In the genomic region with DNA sequence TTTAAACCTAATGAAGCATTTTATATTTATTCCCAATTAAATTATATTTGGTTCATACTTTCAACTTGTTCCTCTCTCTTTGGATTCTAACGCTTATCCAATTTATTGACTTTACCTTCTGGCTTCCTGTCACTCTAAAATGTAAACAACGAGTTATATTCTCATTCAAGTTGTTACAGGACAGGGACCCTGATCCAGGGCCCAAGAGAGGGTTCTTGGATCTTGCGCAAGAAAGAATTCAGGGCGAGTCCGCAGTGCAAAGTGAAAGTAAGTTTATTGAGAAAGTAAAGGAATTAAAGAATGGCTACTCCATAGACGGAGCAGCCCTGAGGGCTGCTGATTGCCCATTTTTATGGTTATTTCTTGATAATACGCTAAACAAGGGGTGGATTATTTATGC, we compare ENCODE assay signal across 23 cellular contexts.
DNase-seq lines count a peak whose midpoint lies in the region; ATAC-seq, FAIRE-seq and TF ChIP-seq lines count a peak whose summit lies in the region.
"Had no signal": no experiment of that assay in that cellular context is flagged by ENCODE, and none has a peak within 500 bp of the region (broad histone marks: within the 10 kb centered on the region; RNA-seq: fewer than 3 reads in every experiment).

No MANE protein-coding gene starts in this region.

- no peak overlapping the region for H3K27ac ChIP-seq in HepG2 (ENCODE audit: extremely low read length, insufficient read depth, low read length)
- H3K27ac ChIP-seq in right lobe of liver: no peak overlapping the region
- no peak overlapping the region for H3K27ac ChIP-seq in PC-3 (ENCODE audit: low read length)
- no peak overlapping the region for H3K27ac ChIP-seq in breast epithelium
- H3K27ac ChIP-seq: BLaER1, SK-N-MC had no signal

- H4K20me1 ChIP-seq in HepG2 (ENCODE audit: insufficient read depth, low read length) (no peaks in the 10 kb centered on the region), PC-3 (ENCODE audit: low read length) (no peaks in the 10 kb centered on the region)
- H4K20me1 ChIP-seq: BLaER1 had no signal

- no TSS peak for BruUV-seq in HepG2 (replicated peaks; lab: Mats Ljungman, UMichigan)
- no TSS peak for BruUV-seq in PC-3 (replicated peaks; lab: Mats Ljungman, UMichigan)

- no peaks in the 10 kb centered on the region for H3K36me3 Mint-ChIP-seq in activated naive CD4-positive, alpha-beta T cell treated with anti-CD3 and anti-CD28 coated beads, Interleukin-2, amount 10 ng/mL, durations not matched to agents 7 days and 5 days
- H3K36me3 Mint-ChIP-seq: CD4-positive, CD25-positive, alpha-beta regulatory T cell had no signal

- H2AFZ ChIP-seq in HepG2 (ENCODE audit: low read length) (peak overlapping the region; percentile 83), PC-3 (ENCODE audit: low read length) (peak overlapping the region; percentile 60)

- H3K4me2 ChIP-seq in HepG2 (ENCODE audit: low read depth, low read length) (peak overlapping the region; percentile 62), PC-3 (ENCODE audit: low read length) (peak overlapping the region; percentile 66)
- H3K4me2 ChIP-seq: BLaER1 had no signal

- H3K4me3 ChIP-seq in HepG2 (replicated peaks in 1 of 3; ENCODE audit: insufficient read depth in 1 of 3, low read depth in 2 of 3, low read length in 3 of 3) (peak overlapping the region; percentile 22 to 57 (median 47); a peak in 3 of 6 replicates), right lobe of liver (no peak overlapping the region), PC-3 (ENCODE audit: low read length) (peak overlapping the region; percentile 62), breast epithelium (peak overlapping the region in 2 of 3 donors; percentile 6 to 32)
- H3K4me3 ChIP-seq: BLaER1, SK-N-MC had no signal

- TF ChIP-seq CTCF in HepG2 (CRISPR knock-in tag; IDR thresholded peaks at IDR 0.05): no peak
- TF ChIP-seq CTCF in right lobe of liver (IDR thresholded peaks at IDR 0.05): no peak
- no peak for TF ChIP-seq CTCF in PC-3 (conservative IDR thresholded peaks at IDR 0.05; ENCODE audit: low read depth, low read length)
- TF ChIP-seq CTCF in breast epithelium (IDR thresholded peaks at IDR 0.05): no peak

- no peaks in the 10 kb centered on the region for H3F3A ChIP-seq in PC-3 (ENCODE audit: low read length, unreplicated experiment)

- no peak overlapping the region for H3K4me3 Mint-ChIP-seq in activated naive CD4-positive, alpha-beta T cell treated with anti-CD3 and anti-CD28 coated beads, Interleukin-2, amount 10 ng/mL, durations not matched to agents 7 days and 5 days
- H3K4me3 Mint-ChIP-seq: CD4-positive, CD25-positive, alpha-beta regulatory T cell had no signal

- no peaks in the 10 kb centered on the region for H3K27me3 ChIP-seq in HepG2 (ENCODE audit: control insufficient read depth in 1 of 2, insufficient read depth in 2 of 2, low read length in 2 of 2)
- H3K27me3 ChIP-seq in right lobe of liver: no peaks in the 10 kb centered on the region
- no peaks in the 10 kb centered on the region for H3K27me3 ChIP-seq in PC-3 (ENCODE audit: low read length)
- no peaks in the 10 kb centered on the region for H3K27me3 ChIP-seq in breast epithelium
- H3K27me3 ChIP-seq: BLaER1 had no signal

- H3K9me3 ChIP-seq in HepG2 (ENCODE audit: low read length) (no peaks in the 10 kb centered on the region), right lobe of liver (no peaks in the 10 kb centered on the region), PC-3 (ENCODE audit: low read length) (no peaks in the 10 kb centered on the region), breast epithelium (peaks cover 0 to 8% of the 10 kb centered on the region in 2 donors)
- H3K9me3 ChIP-seq: BLaER1 had no signal

- no peak overlapping the region for H3K27ac Mint-ChIP-seq in activated naive CD4-positive, alpha-beta T cell treated with anti-CD3 and anti-CD28 coated beads, Interleukin-2, amount 10 ng/mL, durations not matched to agents 7 days and 5 days
- H3K27ac Mint-ChIP-seq: CD4-positive, CD25-positive, alpha-beta regulatory T cell had no signal

- ATAC-seq in HepG2 (no peak), right lobe of liver (no peak), PC-3 (no peak), HG03342 (IDR thresholded peaks at IDR 0.05; ENCODE audit: unreplicated experiment) (no peak)

- intact Hi-C loops in HepG2 (cut with micrococcal nuclease; ENCODE audit: unreplicated experiment): no loop called here
- intact Hi-C loops in right lobe of liver (cut with DNase I): no loop called here
- intact Hi-C loops in PC-3 (cut with micrococcal nuclease): no loop called here
- intact Hi-C loops in breast epithelium (cut with DNase I; ENCODE audit: low total_unique reads): no loop called here

- DNase-seq in HepG2 (ENCODE audit: low spot score): no peak
- DNase-seq in right lobe of liver: no peak
- DNase-seq in PC-3: no peak
- no peak for DNase-seq in breast epithelium (ENCODE audit: low spot score in 2 of 2)
- no peak for DNase-seq in germinal center (ENCODE audit: low spot score)
- DNase-seq in activated naive CD4-positive, alpha-beta T cell treated with anti-CD3 and anti-CD28 coated beads, Interleukin-2, amount 10 ng/mL, durations not matched to agents 7 days and 5 days: no peak
- DNase-seq in stimulated activated CD4-positive, alpha-beta T cell treated with anti-CD3 and anti-CD28 coated beads, Interleukin-12 subunit alpha, Interleukin-12 subunit beta, amount 100 ng/mL, for 4 hours: no peak
- DNase-seq: CD4-positive, CD25-positive, alpha-beta regulatory T cell; H7; KBM-7; NCI-H1092; NCI-H1417 treated with DMSO at 0.1 percent for 48 hours; NCI-H1694 treated with DMSO at 0.1 percent for 48 hours; NCI-H2081; NCI-H2227 treated with DMSO at 0.1 percent for 48 hours; NCI-H526 treated with DMSO at 0.1 percent for 48 hours; SHP77 treated with DMSO at 0.1 percent for 48 hours; SW 1271 had no signal

- H3K79me2 ChIP-seq in HepG2 (ENCODE audit: insufficient read depth, low read length): no peaks in the 10 kb centered on the region
- H3K79me2 ChIP-seq in PC-3 (ENCODE audit: low read length): no peaks in the 10 kb centered on the region

- H3K9me3 Mint-ChIP-seq in activated naive CD4-positive, alpha-beta T cell treated with anti-CD3 and anti-CD28 coated beads, Interleukin-2, amount 10 ng/mL, durations not matched to agents 7 days and 5 days: peaks cover 22% of the 10 kb centered on the region

- TF ChIP-seq EP300 in HepG2 (IDR thresholded peaks at IDR 0.05; ENCODE audit: low read depth in 2 of 2, low read length in 2 of 2) (no peak), HepG2 (CRISPR knock-in tag; IDR thresholded peaks at IDR 0.05; ENCODE audit: borderline replicate concordance) (no peak)

- no peak for FAIRE-seq in HepG2 (lab: Jason Lieb, UNC)
- FAIRE-seq: D721Med, G401.6 had no signal

- H3K4me1 Mint-ChIP-seq in activated naive CD4-positive, alpha-beta T cell treated with anti-CD3 and anti-CD28 coated beads, Interleukin-2, amount 10 ng/mL, durations not matched to agents 7 days and 5 days: no peaks in the 10 kb centered on the region
- H3K4me1 Mint-ChIP-seq: CD4-positive, CD25-positive, alpha-beta regulatory T cell had no signal

- H3K9ac ChIP-seq in HepG2 (ENCODE audit: insufficient read depth, low read depth, low read length) (no peak overlapping the region), PC-3 (ENCODE audit: low read length) (no peak overlapping the region)
- H3K9ac ChIP-seq: BLaER1 had no signal

- no peak for TF ChIP-seq RAD21 in HepG2 (CRISPR knock-in tag; IDR thresholded peaks at IDR 0.05)

- H3K9me2 ChIP-seq in PC-3 (replicated peaks; ENCODE audit: low read length): no peaks in the 10 kb centered on the region

- in situ Hi-C loops in HepG2 (cut with HindIII; ENCODE audit: extremely low pct_ligation_motif_present, low pct_unique_long_range_greater_than_20kb): loop anchor here (25.0 kb wide), 1 partner anchor 106 kb away; no protein-coding TSS in a partner anchor

- TF ChIP-seq POLR2A in HepG2 (IDR thresholded peaks at IDR 0.05; ENCODE audit: insufficient read depth in 1 of 2, low read depth in 2 of 2, low read length in 2 of 2) (no peak), right lobe of liver (IDR thresholded peaks at IDR 0.05) (no peak), breast epithelium (IDR thresholded peaks at IDR 0.05) (no peak)

- H3K36me3 ChIP-seq in HepG2 (replicated peaks in 1 of 2; ENCODE audit: control insufficient read depth in 1 of 2, insufficient read depth in 2 of 2, low read length in 2 of 2) (no peaks in the 10 kb centered on the region), right lobe of liver (no peaks in the 10 kb centered on the region), PC-3 (ENCODE audit: low read depth, low read length) (no peaks in the 10 kb centered on the region), breast epithelium (no peaks in the 10 kb centered on the region)
- H3K36me3 ChIP-seq: BLaER1 had no signal

- CTCF ChIA-PET in HepG2 (lab: Yijun Ruan, JAX; ENCODE audit: low intra/inter-chr PET ratio, low total read pairs): no interaction called here
- CTCF ChIA-PET in PC-3 (lab: Charles Lee): no interaction called here
- CTCF ChIA-PET in activated naive CD4-positive, alpha-beta T cell treated with anti-CD3 and anti-CD28 coated beads, Interleukin-2, amount 10 ng/mL, durations not matched to agents 7 days and 5 days (lab: Charles Lee): no interaction called here

- no peaks in the 10 kb centered on the region for H3K27me3 Mint-ChIP-seq in activated naive CD4-positive, alpha-beta T cell treated with anti-CD3 and anti-CD28 coated beads, Interleukin-2, amount 10 ng/mL, durations not matched to agents 7 days and 5 days
- H3K27me3 Mint-ChIP-seq: CD4-positive, CD25-positive, alpha-beta regulatory T cell had no signal

- 2% methylated on average over 7 of the region's 7 CpGs for WGBS in HepG2 (ENCODE audit: low lambda C conversion rate)
- WGBS in right lobe of liver (ENCODE audit: insufficient coverage, low coverage, low lambda C conversion rate, missing lambda C conversion rate): 41% methylated on average over 7 of the region's 7 CpGs

- H3K4me1 ChIP-seq in HepG2 (ENCODE audit: insufficient read depth, low read length) (no peaks in the 10 kb centered on the region), right lobe of liver (no peaks in the 10 kb centered on the region), PC-3 (ENCODE audit: insufficient read depth, low read length) (no peaks in the 10 kb centered on the region), breast epithelium (no peaks in the 10 kb centered on the region)
- H3K4me1 ChIP-seq: BLaER1 had no signal

- POLR2A ChIA-PET in HepG2 (lab: Yijun Ruan, JAX) (no interaction called here), PC-3 (lab: Charles Lee; ENCODE audit: unreplicated experiment) (no interaction called here)

TF ChIP-seq in HepG2, 621 proteins besides CTCF, POLR2A, EP300 and RAD21 (continues in another document):
- TF ChIP-seq ZNF749 (CRISPR knock-in tag; IDR thresholded peaks at IDR 0.05; ENCODE audit: borderline replicate concordance) (no peak), POLR2AphosphoS5 (IDR thresholded peaks at IDR 0.05; ENCODE audit: low read depth, low read length) (no peak), ZNF205 (CRISPR knock-in tag; IDR thresholded peaks at IDR 0.05) (peak; percentile 98), ATM (IDR thresholded peaks at IDR 0.05; ENCODE audit: borderline replicate concordance) (no peak), ZNF678 (CRISPR knock-in tag; IDR thresholded peaks at IDR 0.05) (no peak)

Comparison
In these comparisons a context has a peak if more than half of its experiments do, and no peak if none do; other contexts are left out.
1. H3K4me3 ChIP-seq: peak in HepG2 (3 of 3), PC-3 (single experiment) and breast epithelium (2 of 3); none in right lobe of liver (0 of 3).